In genomic region chr16:87722590-87723223, GRCh38 we compare ENCODE assay signal across 1 cellular context.
TF ChIP-seq lines count a peak whose summit lies in the region.

No MANE protein-coding gene starts in this region.

TF ChIP-seq in K562, 482 proteins besides CTCF, POLR2A, EP300 and RAD21 (continued from another document):
- peak; percentile 57; the same call in 1 of the 2 replicates for TF ChIP-seq ZBTB33 (CRISPR knock-in tag; IDR thresholded peaks at IDR 0.05)
